Comparison of ENCODE assay signal across 15 cellular contexts in genomic region chr7:116798205-116798730, GRCh38.
"Had no signal": no experiment of that assay in that cellular context is flagged by ENCODE, and none has a peak within 500 bp of the region (broad histone marks: within the 10 kb centered on the region; RNA-seq: fewer than 3 reads in every experiment).

No MANE protein-coding gene starts in this region.

- H3K27me3 ChIP-seq: sigmoid colon, testis, uterus had no signal

- H3K36me3 ChIP-seq: prostate gland, sigmoid colon, uterus had no signal

- ATAC-seq: stimulated activated naive CD8-positive, alpha-beta T cell treated with anti-CD3 and anti-CD28 coated beads, Interleukin-15, Interleukin-2, amounts not matched to agents 100 U/mL and 50 U/mL, for 24 hours had no signal

- H3K9me3 Mint-ChIP-seq: activated CD4-positive, alpha-beta memory T cell treated with anti-CD3 and anti-CD28 coated beads for 36 hours; activated naive CD8-positive, alpha-beta T cell treated with anti-CD3 and anti-CD28 coated beads, Interleukin-2, amount 10 ng/mL, durations not matched to agents 7 days and 5 days; nephron had no signal

- H3K9me3 ChIP-seq: prostate gland, sigmoid colon, testis, uterus had no signal

- H3K36me3 Mint-ChIP-seq: activated CD4-positive, alpha-beta memory T cell treated with anti-CD3 and anti-CD28 coated beads for 36 hours; activated naive CD8-positive, alpha-beta T cell treated with anti-CD3 and anti-CD28 coated beads, Interleukin-2, amount 10 ng/mL, durations not matched to agents 7 days and 5 days had no signal

- H3K4me1 Mint-ChIP-seq: activated naive CD8-positive, alpha-beta T cell treated with anti-CD3 and anti-CD28 coated beads, Interleukin-2, amount 10 ng/mL, durations not matched to agents 7 days and 5 days had no signal

- H3K4me3 Mint-ChIP-seq: activated CD4-positive, alpha-beta memory T cell treated with anti-CD3 and anti-CD28 coated beads for 36 hours; activated naive CD8-positive, alpha-beta T cell treated with anti-CD3 and anti-CD28 coated beads, Interleukin-2, amount 10 ng/mL, durations not matched to agents 7 days and 5 days; nephron had no signal

- DNase-seq: activated CD4-positive, alpha-beta memory T cell treated with anti-CD3 and anti-CD28 coated beads for 36 hours; activated CD4-positive, alpha-beta T cell treated with anti-CD3 and anti-CD28 coated beads for 1 hour; activated gamma-delta T cell treated with Interleukin-2 at 50 U/mL for 16 hours; activated naive CD8-positive, alpha-beta T cell treated with anti-CD3 and anti-CD28 coated beads, Interleukin-2, amount 10 ng/mL, durations not matched to agents 7 days and 5 days; activated T-cell treated with anti-CD3 and anti-CD28 coated beads, Interleukin-2, amount 50 U/mL, for 48 hours; aorta; sigmoid colon; stimulated activated CD4-positive, alpha-beta T cell treated with anti-CD3 and anti-CD28 coated beads, Interleukin-2, amount 100 ng/mL, for 48 hours; stimulated activated naive CD8-positive, alpha-beta T cell treated with anti-CD3 and anti-CD28 coated beads, Interleukin-15, Interleukin-2, amounts not matched to agents 100 U/mL and 50 U/mL, for 24 hours; T1000; testis; uterus had no signal

- H3K4me1 ChIP-seq: prostate gland, testis, uterus had no signal

- H3K27ac Mint-ChIP-seq: activated CD4-positive, alpha-beta memory T cell treated with anti-CD3 and anti-CD28 coated beads for 36 hours; activated naive CD8-positive, alpha-beta T cell treated with anti-CD3 and anti-CD28 coated beads, Interleukin-2, amount 10 ng/mL, durations not matched to agents 7 days and 5 days; nephron had no signal

- H3K27ac ChIP-seq: prostate gland, sigmoid colon, testis, uterus had no signal

- H3K4me3 ChIP-seq: lung, prostate gland, sigmoid colon, testis, uterus had no signal
